In the genomic region with DNA sequence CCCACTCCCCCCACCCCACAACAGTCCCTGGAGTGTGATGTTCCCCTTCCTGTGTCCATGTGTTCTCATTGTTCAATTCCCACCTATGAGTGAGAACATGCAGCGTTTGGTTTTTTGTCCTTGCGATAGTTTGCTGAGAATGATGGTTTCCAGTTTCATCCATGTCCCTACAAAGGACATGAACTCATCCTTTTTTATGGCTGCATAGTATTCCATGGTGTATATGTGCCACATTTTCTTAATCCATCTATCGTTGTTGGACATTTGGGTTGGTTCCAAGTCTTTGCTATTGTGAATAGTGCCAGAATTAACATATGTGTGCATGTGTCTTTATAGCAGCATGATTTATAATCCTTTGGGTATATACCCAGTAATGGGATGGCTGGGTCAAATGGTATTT, we compare ENCODE assay signal across 1 cellular context. TPM values are rescaled to one million over a fixed set of nuclear protein-coding genes. Genes with fewer than 3 reads are reported as not detected.
"Had no signal": no experiment of that assay in that cellular context is flagged by ENCODE, and none has a peak within 500 bp of the region (broad histone marks: within the 10 kb centered on the region; RNA-seq: fewer than 3 reads in every experiment).

No MANE protein-coding gene starts in this region.

RNA-seq across cellular contexts. Expression of a gene that starts 39.8 kb away (rescaled TPM):
- total RNA-seq: left lobe of liver had no signal
